Comparison of ENCODE assay signal across 10 cellular contexts in genomic region chr6:167678102-167679101, GRCh38.
DNase-seq lines count a peak whose midpoint lies in the region; ATAC-seq and TF ChIP-seq lines count a peak whose summit lies in the region.
"Had no signal": no experiment of that assay in that cellular context is flagged by ENCODE, and none has a peak within 500 bp of the region (broad histone marks: within the 10 kb centered on the region; RNA-seq: fewer than 3 reads in every experiment).

No MANE protein-coding gene starts in this region.

- ATAC-seq in T-helper 17 cell: no peak
- ATAC-seq in HG02678 (IDR thresholded peaks at IDR 0.05; ENCODE audit: unreplicated experiment): no peak

- H3K9me3 ChIP-seq in ES-I3 (ENCODE audit: control insufficient read depth, insufficient read depth, low read length) (no peaks in the 10 kb centered on the region), T-helper 17 cell (ENCODE audit: control insufficient read depth, low read length, poor library complexity, severe bottlenecking) (no peaks in the 10 kb centered on the region), right atrium auricular region (no peaks in the 10 kb centered on the region), ovary (no peaks in the 10 kb centered on the region)

- TF ChIP-seq EP300 in ovary (IDR thresholded peaks at IDR 0.05): no peak

- H3K36me3 ChIP-seq in ES-I3 (ENCODE audit: insufficient read depth, low read length): no peaks in the 10 kb centered on the region
- no peaks in the 10 kb centered on the region for H3K36me3 ChIP-seq in right atrium auricular region
- no peaks in the 10 kb centered on the region for H3K36me3 ChIP-seq in ovary

- H3K4me1 ChIP-seq in ES-I3 (ENCODE audit: insufficient read depth, low read length) (peaks cover 15% of the 10 kb centered on the region), right atrium auricular region (peaks cover 0 to 63% of the 10 kb centered on the region in 2 donors), ovary (ENCODE audit: insufficient read depth) (peaks cover 25% of the 10 kb centered on the region)

- H3K4me3 ChIP-seq in right atrium auricular region (peak overlapping the region; percentile 24 to 43), ovary (peak overlapping the region; percentile 29)

- peak overlapping the region; percentile 60 for H3K9ac ChIP-seq in ES-I3 (ENCODE audit: low read depth, low read length)

- H3K27me3 Mint-ChIP-seq in T-helper 17 cell: peaks cover 83% of the 10 kb centered on the region

- TF ChIP-seq CTCF in right atrium auricular region (IDR thresholded peaks at IDR 0.05) (no peak), ovary (IDR thresholded peaks at IDR 0.05) (no peak), GM13976 (IDR thresholded peaks at IDR 0.05; ENCODE audit: borderline replicate concordance, control extremely low read depth, extremely low read depth, insufficient read depth, missing control alignments) (no peak)

- no peak for DNase-seq in T-helper 17 cell
- no peak for DNase-seq in right atrium auricular region (ENCODE audit: low spot score)
- peak; percentile 39 to 70 (median 46) for DNase-seq in ovary
- no peak for DNase-seq in stimulated activated naive CD4-positive, alpha-beta T cell (lab: John Stamatoyannopoulos, UW)
- DNase-seq in GM13976 (ENCODE audit: low spot score): no peak
- DNase-seq in dedifferentiated amniotic fluid mesenchymal stem cell (ENCODE audit: extremely low spot score): no peak
- DNase-seq: DND-41 had no signal

- no peaks in the 10 kb centered on the region for H3K36me3 Mint-ChIP-seq in T-helper 17 cell (ENCODE audit: low read depth)

- no peak for TF ChIP-seq POLR2A in ovary (IDR thresholded peaks at IDR 0.05)

- intact Hi-C loops in ovary (cut with DNase I): no loop called here

- no peaks in the 10 kb centered on the region for H3K27me3 ChIP-seq in right atrium auricular region
- no peaks in the 10 kb centered on the region for H3K27me3 ChIP-seq in ovary

- no peaks in the 10 kb centered on the region for H3K4me1 Mint-ChIP-seq in T-helper 17 cell

- 13 to 16% (median 16%) methylated on average over 60 to 62 of the region's 62 CpGs for WGBS in ovary, 3 donors

- H3K27ac ChIP-seq in right atrium auricular region: peak overlapping the region in 1 of 2 donors; percentile 29
- H3K27ac ChIP-seq in ovary: no peak overlapping the region

- in situ Hi-C loops in GM13976 (cut with MboI; ENCODE audit: low sequenced_read_pairs, unreplicated experiment): no loop called here

- H3K27ac Mint-ChIP-seq in T-helper 17 cell: no peak overlapping the region
- H3K27ac Mint-ChIP-seq: T-helper 2 cell treated with Interferon-gamma antibody and Interleukin-4, amounts not matched to agents 5 μg/mL and 100 μg/mL, for 36 hours had no signal

- H3K4me3 Mint-ChIP-seq in T-helper 17 cell: peak overlapping the region; percentile 55
- H3K4me3 Mint-ChIP-seq: T-helper 2 cell treated with Interferon-gamma antibody and Interleukin-4, amounts not matched to agents 5 μg/mL and 100 μg/mL, for 36 hours had no signal

Comparison
In these comparisons a context has a peak if more than half of its experiments do, and no peak if none do; other contexts are left out.
1. DNase-seq: peak in ovary (5 of 5); none in T-helper 17 cell (0 of 3), right atrium auricular region (single experiment), stimulated activated naive CD4-positive, alpha-beta T cell (0 of 6), GM13976 (single experiment) and dedifferentiated amniotic fluid mesenchymal stem cell (single experiment).